In the genomic region with DNA sequence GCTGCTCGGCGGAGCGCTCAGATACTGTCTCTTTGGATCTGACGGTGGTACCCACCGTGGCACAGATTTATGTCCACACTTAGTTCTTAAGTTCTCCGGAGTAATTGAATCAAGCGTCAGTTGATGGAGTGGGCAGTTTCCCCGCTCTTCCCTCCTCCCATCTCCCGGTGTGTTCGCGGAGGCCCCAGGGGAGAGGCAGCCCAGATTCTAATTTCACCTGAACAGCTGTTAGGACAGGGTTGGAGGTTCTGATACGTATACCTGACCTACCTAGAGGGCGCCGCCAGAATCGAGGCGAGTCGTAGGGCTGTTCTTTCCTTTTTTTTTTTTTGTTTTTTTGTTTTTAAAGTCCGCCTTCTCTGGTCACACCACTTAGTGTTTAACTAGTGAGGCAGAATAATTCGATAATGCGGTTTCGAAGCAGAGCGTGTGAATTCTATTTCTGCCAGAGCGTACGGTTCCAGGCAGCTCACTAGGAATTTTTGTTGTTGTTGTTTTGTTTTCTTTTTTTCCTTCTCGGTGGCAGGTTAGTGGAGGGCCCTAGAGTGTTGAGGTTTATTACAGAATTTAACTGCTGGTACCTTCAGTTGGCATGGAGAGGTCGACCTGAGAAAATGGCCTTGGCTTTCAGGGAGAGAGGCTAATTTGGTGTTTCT, we compare ENCODE assay signal across 8 cellular contexts. TPM values are rescaled to one million over a fixed set of nuclear protein-coding genes. Genes with fewer than 3 reads are reported as not detected.
A peak's percentile ranks its signal among the peaks of the same experiment; 100 is the strongest.
DNase-seq lines count a peak whose midpoint lies in the region; ATAC-seq and TF ChIP-seq lines count a peak whose summit lies in the region.

No MANE protein-coding gene starts in this region.

- TF ChIP-seq CTCF in WERI-Rb-1 (IDR thresholded peaks at IDR 0.05; ENCODE audit: low read depth, low read length) = no peak

- H3K4me1 ChIP-seq in iPS-15b (ENCODE audit: control insufficient read depth, insufficient read depth, low read length) (peaks cover 6% of the 10 kb centered on the region), skeletal muscle tissue (ENCODE audit: control insufficient read depth in 3 of 3, insufficient read depth in 3 of 3, low read length in 3 of 3) (peaks cover 6 to 13% (median 10%) of the 10 kb centered on the region in 3 donors)

- intact Hi-C loops in head of caudate nucleus (cut with DNase I) = no loop called here

- H3K27me3 ChIP-seq in WERI-Rb-1 (ENCODE audit: insufficient read depth, low read depth, severe bottlenecking) = peaks cover 34% of the 10 kb centered on the region
- H3K27me3 ChIP-seq in iPS-15b (ENCODE audit: control insufficient read depth, insufficient read depth, low read length) = peaks cover 45% of the 10 kb centered on the region
- peaks cover 37 to 47% (median 43%) of the 10 kb centered on the region in 3 donors for H3K27me3 ChIP-seq in skeletal muscle tissue (ENCODE audit: control insufficient read depth in 3 of 3, insufficient read depth in 3 of 3, low read length in 3 of 3)

- H3K4me3 ChIP-seq in GM08714 (ENCODE audit: low read length) = peak overlapping the region; percentile 55
- H3K4me3 ChIP-seq in WERI-Rb-1 (ENCODE audit: low read depth, low read length) = peak overlapping the region; percentile 8
- H3K4me3 ChIP-seq in iPS-15b (ENCODE audit: low read depth, low read length) = peak overlapping the region; percentile 63
- peak overlapping the region; percentile 59 to 67 (median 63) for H3K4me3 ChIP-seq in skeletal muscle tissue (ENCODE audit: low read length in 3 of 3)

- H3K36me3 ChIP-seq in WERI-Rb-1 (no peaks in the 10 kb centered on the region), iPS-15b (ENCODE audit: control insufficient read depth, insufficient read depth, low read length) (no peaks in the 10 kb centered on the region), skeletal muscle tissue (ENCODE audit: control insufficient read depth in 3 of 3, insufficient read depth in 3 of 3, low read length in 3 of 3) (no peaks in the 10 kb centered on the region)

- DNase-seq in WERI-Rb-1 (no peak), NCI-H1930 (lab: John Stamatoyannopoulos, UW) (no peak), middle frontal gyrus (ENCODE audit: extremely low spot score, low spot score) (no peak), head of caudate nucleus (no peak)

- H3K27ac ChIP-seq in WERI-Rb-1 = no peak overlapping the region
- no peak overlapping the region for H3K27ac ChIP-seq in skeletal muscle tissue (ENCODE audit: low read depth, low read length)

- H3K9ac ChIP-seq in iPS-15b (ENCODE audit: low read depth, low read length) (peak overlapping the region; percentile 37), skeletal muscle tissue (ENCODE audit: low read depth in 1 of 3, low read length in 3 of 3) (peak overlapping the region; percentile 20 to 45 (median 45))

- peak; percentile 39 for ATAC-seq in HG02885 (IDR thresholded peaks at IDR 0.05; ENCODE audit: poor library complexity, unreplicated experiment)

- H3K9me3 ChIP-seq in WERI-Rb-1 (ENCODE audit: severe bottlenecking) = no peaks in the 10 kb centered on the region
- H3K9me3 ChIP-seq in iPS-15b (ENCODE audit: control insufficient read depth, insufficient read depth, low read length) = no peaks in the 10 kb centered on the region
- no peaks in the 10 kb centered on the region for H3K9me3 ChIP-seq in skeletal muscle tissue (ENCODE audit: control insufficient read depth in 3 of 3, low read length in 3 of 3)

RNA-seq across cellular contexts. Expression of gene GNS, which starts 22.3 kb away (rescaled TPM):
- 88.2 TPM for total RNA-seq in skeletal muscle tissue

RNA-seq across cellular contexts. Expression of gene TBC1D30, which starts 42.9 kb away (rescaled TPM):
- 0.52 TPM for total RNA-seq in skeletal muscle tissue

Comparison
In these comparisons a context has a peak if more than half of its experiments do, and no peak if none do; other contexts are left out.
1. H3K4me3 ChIP-seq: peak in every context shown above with its lines; median percentile 63 in iPS-15b; 63 in skeletal muscle tissue; 55 in GM08714; 8 in WERI-Rb-1.